In genomic region chr11:73907191-73907590, GRCh38 we compare ENCODE assay signal across 10 cellular contexts. TPM values are rescaled to one million over a fixed set of nuclear protein-coding genes. Genes with fewer than 3 reads are reported as not detected.
A peak's percentile ranks its signal among the peaks of the same experiment; 100 is the strongest.
DNase-seq lines count a peak whose midpoint lies in the region; ATAC-seq and TF ChIP-seq lines count a peak whose summit lies in the region.
"Had no signal": no experiment of that assay in that cellular context is flagged by ENCODE, and none has a peak within 500 bp of the region (broad histone marks: within the 10 kb centered on the region; RNA-seq: fewer than 3 reads in every experiment).

No MANE protein-coding gene starts in this region.

- H3K27ac ChIP-seq in CD8-positive, alpha-beta memory T cell (ENCODE audit: low read depth, low read length): no peak overlapping the region
- no peak overlapping the region for H3K27ac ChIP-seq in left lung
- H3K27ac ChIP-seq in tibial artery: no peak overlapping the region

- no peaks in the 10 kb centered on the region for H3K27me3 ChIP-seq in CD8-positive, alpha-beta memory T cell (ENCODE audit: insufficient read depth, low read length, poor library complexity, severe bottlenecking)
- H3K27me3 ChIP-seq in left lung (no peaks in the 10 kb centered on the region), tibial artery (no peaks in the 10 kb centered on the region)

- peak; percentile 74 for ATAC-seq in left lung
- no peak for ATAC-seq in GM18867 (IDR thresholded peaks at IDR 0.05; ENCODE audit: unreplicated experiment)
- ATAC-seq: naive thymus-derived CD8-positive, alpha-beta T cell had no signal

- peak overlapping the region in 4 of 8 donors; percentile 6 to 81 (median 60) for H3K27ac Mint-ChIP-seq in CD8-positive, alpha-beta memory T cell

- DNase-seq in CD8-positive, alpha-beta memory T cell: peak in 3 of 5 donors; percentile 2 to 14 (median 10)
- peak; percentile 31 for DNase-seq in KBM-7
- DNase-seq in amniotic epithelial cell (ENCODE audit: low read depth): peak; percentile 67
- no peak for DNase-seq in left lung
- no peak for DNase-seq in DMS114 treated with DMSO at 0.1 percent for 48 hours (lab: John Stamatoyannopoulos, UW; ENCODE audit: unreplicated experiment)
- no peak for DNase-seq in activated CD4-positive, alpha-beta T cell treated with anti-CD3 and anti-CD28 coated beads, Interleukin-2, amount 50 U/mL, for 4 hours
- no peak for DNase-seq in tibial artery
- DNase-seq: cerebellar nuclear complex; naive thymus-derived CD8-positive, alpha-beta T cell had no signal

- intact Hi-C loops in left lung (cut with DNase I) (no loop called here), tibial artery (cut with DNase I; ENCODE audit: low total_unique reads) (no loop called here)

- H3K9me3 Mint-ChIP-seq in CD8-positive, alpha-beta memory T cell: no peaks in the 10 kb centered on the region
- H3K9me3 Mint-ChIP-seq: naive thymus-derived CD8-positive, alpha-beta T cell had no signal

- no peaks in the 10 kb centered on the region for H3K9me3 ChIP-seq in CD8-positive, alpha-beta memory T cell (ENCODE audit: low read length)
- H3K9me3 ChIP-seq in left lung: no peaks in the 10 kb centered on the region
- H3K9me3 ChIP-seq in tibial artery: no peaks in the 10 kb centered on the region

- H3K27me3 Mint-ChIP-seq in CD8-positive, alpha-beta memory T cell: no peaks in the 10 kb centered on the region
- H3K27me3 Mint-ChIP-seq: naive thymus-derived CD8-positive, alpha-beta T cell had no signal

- H3K36me3 Mint-ChIP-seq in CD8-positive, alpha-beta memory T cell: peaks cover 6 to 67% (median 12%) of the 10 kb centered on the region in 3 donors

- POLR2A ChIA-PET in CD8-positive, alpha-beta memory T cell (lab: Charles Lee): no interaction called here

- H3K36me3 ChIP-seq in CD8-positive, alpha-beta memory T cell (ENCODE audit: insufficient read depth, low read length): peaks cover 12% of the 10 kb centered on the region
- H3K36me3 ChIP-seq in left lung (peaks cover 0 to 47% of the 10 kb centered on the region in 2 donors), tibial artery (peaks cover 26 to 74% (median 32%) of the 10 kb centered on the region in 3 donors)

- no peak overlapping the region for H3K4me3 ChIP-seq in CD8-positive, alpha-beta memory T cell (ENCODE audit: low read length)
- H3K4me3 ChIP-seq in left lung: no peak overlapping the region
- no peak overlapping the region for H3K4me3 ChIP-seq in tibial artery

- no peak for TF ChIP-seq CTCF in left lung (IDR thresholded peaks at IDR 0.05)
- TF ChIP-seq CTCF in tibial artery (IDR thresholded peaks at IDR 0.05): no peak

- H3K4me3 Mint-ChIP-seq in CD8-positive, alpha-beta memory T cell: no peak overlapping the region
- H3K4me3 Mint-ChIP-seq: naive thymus-derived CD8-positive, alpha-beta T cell had no signal

- H3K4me1 Mint-ChIP-seq in CD8-positive, alpha-beta memory T cell: peaks cover 0 to 2% (median 0%) of the 10 kb centered on the region in 3 donors
- H3K4me1 Mint-ChIP-seq: naive thymus-derived CD8-positive, alpha-beta T cell had no signal

- no peaks in the 10 kb centered on the region for H3K4me1 ChIP-seq in CD8-positive, alpha-beta memory T cell (ENCODE audit: insufficient read depth, low read length)
- H3K4me1 ChIP-seq in left lung (peaks cover 0 to 3% of the 10 kb centered on the region in 2 donors), tibial artery (no peaks in the 10 kb centered on the region)

- in situ Hi-C loops in KBM-7 (cut with MboI; ENCODE audit: low pct_unique_long_range_greater_than_20kb, low sequenced_read_pairs): no loop called here

- CTCF ChIA-PET in CD8-positive, alpha-beta memory T cell (lab: Charles Lee): interaction anchor here (0.8 kb wide), 1 partner anchor 246 kb away, joined by 3 read pairs; no protein-coding TSS in a partner anchor

RNA-seq across cellular contexts. Expression of gene PAAF1, which starts 30.4 kb away (rescaled TPM):
- total RNA-seq in CD8-positive, alpha-beta memory T cell: 10 to 100 TPM; 27.1 to 29.5 TPM
- 18.9 TPM for polyA plus RNA-seq in CD8-positive, alpha-beta memory T cell
- total RNA-seq in left lung: 10 to 100 TPM; 13.0 to 17.0 TPM

RNA-seq across cellular contexts. Expression of gene COA4, which starts 30.5 kb away (rescaled TPM):
- 100 to 1,000 TPM; 106 TPM for total RNA-seq in CD8-positive, alpha-beta memory T cell
- 59.8 TPM for polyA plus RNA-seq in CD8-positive, alpha-beta memory T cell
- total RNA-seq in left lung: 10 to 100 TPM; 44.0 to 66.8 TPM

RNA-seq across cellular contexts. Expression of gene DNAJB13, which starts 43.6 kb away (rescaled TPM):
- under 1 TPM; 0.31 to 0.44 TPM for total RNA-seq in CD8-positive, alpha-beta memory T cell
- not detected for polyA plus RNA-seq in CD8-positive, alpha-beta memory T cell
- total RNA-seq in left lung: 1 to 10 TPM; 1.2 to 2.1 TPM

Comparison
In these comparisons a context has a peak if more than half of its experiments do, and no peak if none do; other contexts are left out.
1. DNase-seq: peak in CD8-positive, alpha-beta memory T cell (3 of 5), KBM-7 (single experiment) and amniotic epithelial cell (single experiment); none in left lung (0 of 2), DMS114 treated with DMSO at 0.1 percent for 48 hours (single experiment), activated CD4-positive, alpha-beta T cell treated with anti-CD3 and anti-CD28 coated beads, Interleukin-2, amount 50 U/mL, for 4 hours (0 of 2) and tibial artery (0 of 2).